In genomic region chr7:113113912-113114311, GRCh38 we compare ENCODE assay signal across 10 cellular contexts. TPM values are rescaled to one million over a fixed set of nuclear protein-coding genes. Genes with fewer than 3 reads are reported as not detected.
DNase-seq lines count a peak whose midpoint lies in the region; ATAC-seq, FAIRE-seq and TF ChIP-seq lines count a peak whose summit lies in the region.
"Had no signal": no experiment of that assay in that cellular context is flagged by ENCODE, and none has a peak within 500 bp of the region (broad histone marks: within the 10 kb centered on the region; RNA-seq: fewer than 3 reads in every experiment).

No MANE protein-coding gene starts in this region.

- DNase-seq in left ventricle myocardium inferior, result no peak
- DNase-seq in Right ventricle myocardium superior, result no peak
- peak; percentile 12 for DNase-seq in WTC11 (ENCODE audit: low spot score)
- no peak for DNase-seq in type B pancreatic cell (ENCODE audit: extremely low spot score, unreplicated experiment)
- no peak for DNase-seq in vagina (ENCODE audit: extremely low spot score in 2 of 2)
- no peak for DNase-seq in RCC 7860 (ENCODE audit: low spot score)
- DNase-seq: NCI-H446 treated with DMSO at 0.1 percent for 48 hours had no signal

- H3K4me1 ChIP-seq in left ventricle myocardium inferior (peaks cover 38% of the 10 kb centered on the region), vagina (peaks cover 8% of the 10 kb centered on the region)

- H3K27ac Mint-ChIP-seq in WTC11 (no peak overlapping the region), type B pancreatic cell (no peak overlapping the region)

- H3K36me3 ChIP-seq in left ventricle myocardium inferior (peaks cover 16% of the 10 kb centered on the region), vagina (no peaks in the 10 kb centered on the region)

- H3K9me3 ChIP-seq in left ventricle myocardium inferior (replicated peaks) (no peaks in the 10 kb centered on the region), vagina (no peaks in the 10 kb centered on the region)

- no peak overlapping the region for H3K27ac ChIP-seq in left ventricle myocardium inferior (replicated peaks)
- no peak overlapping the region for H3K27ac ChIP-seq in vagina
- H3K27ac ChIP-seq: C4-2B had no signal

- intact Hi-C loops in left ventricle myocardium inferior (cut with micrococcal nuclease) (no loop called here), Right ventricle myocardium superior (cut with DNase I) (loop anchor here (10.0 kb wide), 1 partner anchor 179 kb away; a partner anchor contains a TSS), vagina (cut with DNase I) (loop anchor here (10.0 kb wide), 1 partner anchor 179 kb away; a partner anchor contains a TSS)

- H3K4me3 Mint-ChIP-seq in WTC11 (no peak overlapping the region), type B pancreatic cell (no peak overlapping the region)

- CTCF ChIA-PET in WTC11 (lab: Charles Lee), result interaction anchor here (0.5 to 1.4 kb wide), 5 partner anchors 27 to 599 kb away, joined by 3 to 9 read pairs (median 3); partner anchors contain the start of gene GPR85

- H3K36me3 Mint-ChIP-seq in WTC11, result peaks cover 21% of the 10 kb centered on the region
- H3K36me3 Mint-ChIP-seq in type B pancreatic cell, result peaks cover 7% of the 10 kb centered on the region

- ATAC-seq in Right ventricle myocardium superior (ENCODE audit: poor library complexity), result no peak
- ATAC-seq in HG02938 (IDR thresholded peaks at IDR 0.05; ENCODE audit: unreplicated experiment), result peak; percentile 19
- ATAC-seq in WTC11, result peak; percentile 63
- ATAC-seq in HG03175 (IDR thresholded peaks at IDR 0.05; ENCODE audit: unreplicated experiment), result no peak

- H3K27me3 ChIP-seq in left ventricle myocardium inferior (ENCODE audit: low read depth) (no peaks in the 10 kb centered on the region), vagina (no peaks in the 10 kb centered on the region)

- H3K27me3 Mint-ChIP-seq in WTC11 (ENCODE audit: low read depth) (peaks cover 5% of the 10 kb centered on the region), type B pancreatic cell (no peaks in the 10 kb centered on the region)

- H3K9me3 Mint-ChIP-seq in WTC11 (no peaks in the 10 kb centered on the region), type B pancreatic cell (no peaks in the 10 kb centered on the region)

- POLR2A ChIA-PET in WTC11 (lab: Charles Lee), result no interaction called here

- no peak for FAIRE-seq in RCC 7860 (lab: Jason Lieb, UNC)

- H3K4me3 ChIP-seq in left ventricle myocardium inferior (no peak overlapping the region), vagina (no peak overlapping the region)

- TF ChIP-seq CTCF in left ventricle myocardium inferior (IDR thresholded peaks at IDR 0.05; ENCODE audit: borderline replicate concordance) (peak; percentile 34), WTC11 (IDR thresholded peaks at IDR 0.05) (no peak), type B pancreatic cell (conservative IDR thresholded peaks at IDR 0.05) (peak; percentile 24), vagina (IDR thresholded peaks at IDR 0.05) (no peak)

- H3K4me1 Mint-ChIP-seq in WTC11 (peaks cover 12% of the 10 kb centered on the region), type B pancreatic cell (ENCODE audit: unreplicated experiment) (peaks cover 14% of the 10 kb centered on the region)

- TF ChIP-seq POLR2A in vagina (IDR thresholded peaks at IDR 0.05), result no peak

TF ChIP-seq in WTC11, 78 proteins besides CTCF, POLR2A, EP300 and RAD21:
- TF ChIP-seq JAZF1 (CRISPR knock-in tag; IDR thresholded peaks at IDR 0.05) (no peak), ZNF416 (CRISPR knock-in tag; IDR thresholded peaks at IDR 0.05) (no peak), E2F1 (CRISPR knock-in tag; IDR thresholded peaks at IDR 0.05) (no peak), SP1 (CRISPR knock-in tag; conservative IDR thresholded peaks at IDR 0.05) (no peak), ATF1 (CRISPR knock-in tag; IDR thresholded peaks at IDR 0.05) (no peak), CDX4 (CRISPR knock-in tag; IDR thresholded peaks at IDR 0.05; ENCODE audit: borderline replicate concordance) (no peak), ZNF317 (CRISPR knock-in tag; IDR thresholded peaks at IDR 0.05; ENCODE audit: borderline replicate concordance, low read depth) (no peak), ETV6 (CRISPR knock-in tag; IDR thresholded peaks at IDR 0.05) (no peak), ZBTB21 (CRISPR knock-in tag; IDR thresholded peaks at IDR 0.05; ENCODE audit: borderline replicate concordance) (no peak), HMGA2 (CRISPR knock-in tag; IDR thresholded peaks at IDR 0.05) (no peak), CREM (CRISPR knock-in tag; IDR thresholded peaks at IDR 0.05) (no peak), ESRRA (CRISPR knock-in tag; IDR thresholded peaks at IDR 0.05; ENCODE audit: borderline replicate concordance) (no peak), OVOL2 (CRISPR knock-in tag; IDR thresholded peaks at IDR 0.05; ENCODE audit: borderline replicate concordance) (no peak)
- TF ChIP-seq, protein P1, sequence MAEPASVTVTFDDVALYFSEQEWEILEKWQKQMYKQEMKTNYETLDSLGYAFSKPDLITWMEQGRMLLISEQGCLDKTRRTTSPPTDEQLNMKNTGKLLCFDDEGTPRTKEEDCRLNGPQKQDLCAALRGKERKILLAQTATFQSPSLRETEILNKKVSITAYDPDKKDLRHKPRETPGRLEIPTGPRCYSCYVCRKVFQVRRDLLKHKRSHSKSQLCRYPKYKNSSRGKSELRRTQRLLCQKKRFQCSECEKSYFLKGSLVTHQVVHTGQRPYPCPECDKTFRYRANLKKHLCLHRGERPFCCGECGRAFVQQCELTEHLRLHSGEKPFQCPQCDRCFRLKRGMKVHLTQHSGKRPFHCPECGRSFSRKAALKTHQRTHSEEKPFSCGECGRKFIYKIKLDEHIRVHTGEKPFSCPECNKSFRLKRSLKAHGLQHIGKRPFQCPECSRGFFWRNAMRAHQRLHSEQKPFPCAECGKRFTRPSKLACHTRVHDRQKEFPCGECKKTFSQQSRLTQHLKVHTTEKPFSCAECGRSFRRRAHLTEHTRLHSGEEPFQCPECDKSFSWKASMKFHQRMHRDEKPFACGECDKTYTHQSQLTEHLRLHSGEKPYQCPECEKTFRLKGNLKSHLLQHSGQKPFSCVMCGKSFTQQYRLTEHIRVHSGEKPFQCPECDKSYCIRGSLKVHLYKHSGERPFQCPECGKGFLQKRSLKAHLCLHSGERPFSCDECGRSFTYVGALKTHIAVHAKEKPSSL (CRISPR knock-in tag; conservative IDR thresholded peaks at IDR 0.05), result no peak
- TF ChIP-seq, protein P2, sequence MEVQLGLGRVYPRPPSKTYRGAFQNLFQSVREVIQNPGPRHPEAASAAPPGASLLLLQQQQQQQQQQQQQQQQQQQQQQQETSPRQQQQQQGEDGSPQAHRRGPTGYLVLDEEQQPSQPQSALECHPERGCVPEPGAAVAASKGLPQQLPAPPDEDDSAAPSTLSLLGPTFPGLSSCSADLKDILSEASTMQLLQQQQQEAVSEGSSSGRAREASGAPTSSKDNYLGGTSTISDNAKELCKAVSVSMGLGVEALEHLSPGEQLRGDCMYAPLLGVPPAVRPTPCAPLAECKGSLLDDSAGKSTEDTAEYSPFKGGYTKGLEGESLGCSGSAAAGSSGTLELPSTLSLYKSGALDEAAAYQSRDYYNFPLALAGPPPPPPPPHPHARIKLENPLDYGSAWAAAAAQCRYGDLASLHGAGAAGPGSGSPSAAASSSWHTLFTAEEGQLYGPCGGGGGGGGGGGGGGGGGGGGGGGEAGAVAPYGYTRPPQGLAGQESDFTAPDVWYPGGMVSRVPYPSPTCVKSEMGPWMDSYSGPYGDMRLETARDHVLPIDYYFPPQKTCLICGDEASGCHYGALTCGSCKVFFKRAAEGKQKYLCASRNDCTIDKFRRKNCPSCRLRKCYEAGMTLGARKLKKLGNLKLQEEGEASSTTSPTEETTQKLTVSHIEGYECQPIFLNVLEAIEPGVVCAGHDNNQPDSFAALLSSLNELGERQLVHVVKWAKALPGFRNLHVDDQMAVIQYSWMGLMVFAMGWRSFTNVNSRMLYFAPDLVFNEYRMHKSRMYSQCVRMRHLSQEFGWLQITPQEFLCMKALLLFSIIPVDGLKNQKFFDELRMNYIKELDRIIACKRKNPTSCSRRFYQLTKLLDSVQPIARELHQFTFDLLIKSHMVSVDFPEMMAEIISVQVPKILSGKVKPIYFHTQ (CRISPR knock-in tag; IDR thresholded peaks at IDR 0.05), result no peak

RNA-seq across cellular contexts. Expression of gene SMIM30, which starts 4.4 kb away (rescaled TPM):
- total RNA-seq in left ventricle myocardium inferior (148 TPM), Right ventricle myocardium superior (118 TPM), WTC11 (2021) (44.8 to 47.9 TPM (median 47.2 TPM) in 3 replicates), type B pancreatic cell (ENCODE audit: low replicate concordance) (43.6 and 48.1 TPM in 2 replicates), vagina (15.7 TPM)

RNA-seq across cellular contexts. Expression of gene GPR85, which starts 27.3 kb away (rescaled TPM):
- 0.69 TPM for total RNA-seq in left ventricle myocardium inferior
- total RNA-seq in Right ventricle myocardium superior, result 0.59 TPM
- total RNA-seq in WTC11 (2021), result 0.09 to 0.34 TPM (median 0.09 TPM) in 3 replicates
- 0.81 and 5.0 TPM in 2 replicates for total RNA-seq in type B pancreatic cell (ENCODE audit: low replicate concordance)
- total RNA-seq in vagina, result not detected

Comparison
In these comparisons a context has a peak if more than half of its experiments do, and no peak if none do; other contexts are left out.
1. CTCF ChIP-seq: peak in left ventricle myocardium inferior (single experiment) and type B pancreatic cell (single experiment); none in WTC11 (single experiment) and vagina (0 of 3).
2. ATAC-seq: peak in HG02938 (single experiment) and WTC11 (single experiment); none in Right ventricle myocardium superior (single experiment) and HG03175 (single experiment).